ENCODE assay signal across 1 cellular context in genomic region chr11:1882265-1883238, GRCh38.
TF ChIP-seq lines count a peak whose summit lies in the region.

No MANE protein-coding gene starts in this region.

TF ChIP-seq in GM12878, 131 proteins besides CTCF, POLR2A, EP300 and RAD21:
- TF ChIP-seq, protein P1, sequence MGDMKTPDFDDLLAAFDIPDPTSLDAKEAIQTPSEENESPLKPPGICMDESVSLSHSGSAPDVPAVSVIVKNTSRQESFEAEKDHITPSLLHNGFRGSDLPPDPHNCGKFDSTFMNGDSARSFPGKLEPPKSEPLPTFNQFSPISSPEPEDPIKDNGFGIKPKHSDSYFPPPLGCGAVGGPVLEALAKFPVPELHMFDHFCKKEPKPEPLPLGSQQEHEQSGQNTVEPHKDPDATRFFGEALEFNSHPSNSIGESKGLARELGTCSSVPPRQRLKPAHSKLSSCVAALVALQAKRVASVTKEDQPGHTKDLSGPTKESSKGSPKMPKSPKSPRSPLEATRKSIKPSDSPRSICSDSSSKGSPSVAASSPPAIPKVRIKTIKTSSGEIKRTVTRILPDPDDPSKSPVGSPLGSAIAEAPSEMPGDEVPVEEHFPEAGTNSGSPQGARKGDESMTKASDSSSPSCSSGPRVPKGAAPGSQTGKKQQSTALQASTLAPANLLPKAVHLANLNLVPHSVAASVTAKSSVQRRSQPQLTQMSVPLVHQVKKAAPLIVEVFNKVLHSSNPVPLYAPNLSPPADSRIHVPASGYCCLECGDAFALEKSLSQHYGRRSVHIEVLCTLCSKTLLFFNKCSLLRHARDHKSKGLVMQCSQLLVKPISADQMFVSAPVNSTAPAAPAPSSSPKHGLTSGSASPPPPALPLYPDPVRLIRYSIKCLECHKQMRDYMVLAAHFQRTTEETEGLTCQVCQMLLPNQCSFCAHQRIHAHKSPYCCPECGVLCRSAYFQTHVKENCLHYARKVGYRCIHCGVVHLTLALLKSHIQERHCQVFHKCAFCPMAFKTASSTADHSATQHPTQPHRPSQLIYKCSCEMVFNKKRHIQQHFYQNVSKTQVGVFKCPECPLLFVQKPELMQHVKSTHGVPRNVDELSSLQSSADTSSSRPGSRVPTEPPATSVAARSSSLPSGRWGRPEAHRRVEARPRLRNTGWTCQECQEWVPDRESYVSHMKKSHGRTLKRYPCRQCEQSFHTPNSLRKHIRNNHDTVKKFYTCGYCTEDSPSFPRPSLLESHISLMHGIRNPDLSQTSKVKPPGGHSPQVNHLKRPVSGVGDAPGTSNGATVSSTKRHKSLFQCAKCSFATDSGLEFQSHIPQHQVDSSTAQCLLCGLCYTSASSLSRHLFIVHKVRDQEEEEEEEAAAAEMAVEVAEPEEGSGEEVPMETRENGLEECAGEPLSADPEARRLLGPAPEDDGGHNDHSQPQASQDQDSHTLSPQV (IDR thresholded peaks at IDR 0.05), result no peak
- TF ChIP-seq ZNF274 (IDR thresholded peaks at IDR 0.05; ENCODE audit: insufficient read depth, insufficient read length), result no peak
- peak in 1 of 2 experiments; percentile 69; a peak in 2 of 4 replicates for TF ChIP-seq BHLHE40 (IDR thresholded peaks at IDR 0.05; ENCODE audit: borderline replicate concordance in 1 of 2, low read depth in 2 of 2, low read length in 1 of 2)
- TF ChIP-seq HDGF (IDR thresholded peaks at IDR 0.05), result peak; percentile 54; the same call in 1 of the 2 replicates
- peak; percentile 60; the same call in 1 of the 2 replicates for TF ChIP-seq CHD2 (IDR thresholded peaks at IDR 0.05; ENCODE audit: borderline replicate concordance, low read depth, low read length)
- TF ChIP-seq POLR2AphosphoS5 (IDR thresholded peaks at IDR 0.05; ENCODE audit: low read length), result no peak
- peak; percentile 74 for TF ChIP-seq YY1 (IDR thresholded peaks at IDR 0.05; ENCODE audit: low read depth, low read length)
- no peak for TF ChIP-seq FOS (IDR thresholded peaks at IDR 0.05; ENCODE audit: borderline replicate concordance, extremely low read depth, insufficient read length)
- peak; percentile 76; the same call in 1 of the 2 replicates for TF ChIP-seq SMC3 (IDR thresholded peaks at IDR 0.05; ENCODE audit: borderline replicate concordance, low read length)
- no peak for TF ChIP-seq SREBF2 (IDR thresholded peaks at IDR 0.05; ENCODE audit: low read length)
- TF ChIP-seq, protein P2, sequence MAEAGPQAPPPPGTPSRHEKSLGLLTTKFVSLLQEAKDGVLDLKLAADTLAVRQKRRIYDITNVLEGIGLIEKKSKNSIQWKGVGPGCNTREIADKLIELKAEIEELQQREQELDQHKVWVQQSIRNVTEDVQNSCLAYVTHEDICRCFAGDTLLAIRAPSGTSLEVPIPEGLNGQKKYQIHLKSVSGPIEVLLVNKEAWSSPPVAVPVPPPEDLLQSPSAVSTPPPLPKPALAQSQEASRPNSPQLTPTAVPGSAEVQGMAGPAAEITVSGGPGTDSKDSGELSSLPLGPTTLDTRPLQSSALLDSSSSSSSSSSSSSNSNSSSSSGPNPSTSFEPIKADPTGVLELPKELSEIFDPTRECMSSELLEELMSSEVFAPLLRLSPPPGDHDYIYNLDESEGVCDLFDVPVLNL (IDR thresholded peaks at IDR 0.05; ENCODE audit: low read depth, low read length), result no peak
- no peak for TF ChIP-seq RELB (IDR thresholded peaks at IDR 0.05; ENCODE audit: low read depth)
- peak; percentile 53; the same call in 1 of the 2 replicates for TF ChIP-seq TCF12 (IDR thresholded peaks at IDR 0.05; ENCODE audit: low read depth, low read length)
- TF ChIP-seq CBX5 (IDR thresholded peaks at IDR 0.05; ENCODE audit: low read depth), result no peak
- TF ChIP-seq ZNF24 (IDR thresholded peaks at IDR 0.05), result no peak
- TF ChIP-seq POU2F2 (IDR thresholded peaks at IDR 0.05; ENCODE audit: borderline replicate concordance, low read depth, low read length), result 0 out of 3 replicates have a peak, but pooled peaks have one; percentile 12
